In genomic region chr16:29306953-29307597, GRCh38 we compare ENCODE assay signal across 1 cellular context.
TF ChIP-seq lines count a peak whose summit lies in the region.

No MANE protein-coding gene starts in this region.

TF ChIP-seq in HepG2, 621 proteins besides CTCF, POLR2A, EP300 and RAD21:
- TF ChIP-seq SMARCC2 (IDR thresholded peaks at IDR 0.05) (no peak), ZNF275 (CRISPR knock-in tag; IDR thresholded peaks at IDR 0.05; ENCODE audit: borderline replicate concordance) (no peak), ZFP41 (CRISPR knock-in tag; IDR thresholded peaks at IDR 0.05; ENCODE audit: borderline replicate concordance) (no peak), ZNF678 (CRISPR knock-in tag; IDR thresholded peaks at IDR 0.05) (no peak), ZNF563 (CRISPR knock-in tag; IDR thresholded peaks at IDR 0.05) (no peak), SP2 (CRISPR knock-in tag; IDR thresholded peaks at IDR 0.05) (no peak), ZBTB34 (CRISPR knock-in tag; IDR thresholded peaks at IDR 0.05) (no peak), PREB (CRISPR knock-in tag; IDR thresholded peaks at IDR 0.05) (no peak), CBFB (CRISPR knock-in tag; IDR thresholded peaks at IDR 0.05) (no peak), KMT2B (CRISPR knock-in tag; IDR thresholded peaks at IDR 0.05) (no peak), ZNF792 (CRISPR knock-in tag; IDR thresholded peaks at IDR 0.05) (no peak), U2AF1 (optimal IDR thresholded peaks at IDR 0.05; ENCODE audit: low read depth, low read length) (no peak), ZBTB25 (CRISPR knock-in tag; IDR thresholded peaks at IDR 0.05) (no peak), EED (CRISPR knock-in tag; IDR thresholded peaks at IDR 0.05) (0 out of 2 replicates have a peak, but pooled peaks have one; percentile 54), ZBTB38 (CRISPR knock-in tag; IDR thresholded peaks at IDR 0.05) (peak; percentile 26; the same call in 1 of the 2 replicates)
- TF ChIP-seq, protein P1, sequence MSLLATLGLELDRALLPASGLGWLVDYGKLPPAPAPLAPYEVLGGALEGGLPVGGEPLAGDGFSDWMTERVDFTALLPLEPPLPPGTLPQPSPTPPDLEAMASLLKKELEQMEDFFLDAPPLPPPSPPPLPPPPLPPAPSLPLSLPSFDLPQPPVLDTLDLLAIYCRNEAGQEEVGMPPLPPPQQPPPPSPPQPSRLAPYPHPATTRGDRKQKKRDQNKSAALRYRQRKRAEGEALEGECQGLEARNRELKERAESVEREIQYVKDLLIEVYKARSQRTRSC (CRISPR knock-in tag; IDR thresholded peaks at IDR 0.05; ENCODE audit: low read depth): no peak
- TF ChIP-seq, protein P2, sequence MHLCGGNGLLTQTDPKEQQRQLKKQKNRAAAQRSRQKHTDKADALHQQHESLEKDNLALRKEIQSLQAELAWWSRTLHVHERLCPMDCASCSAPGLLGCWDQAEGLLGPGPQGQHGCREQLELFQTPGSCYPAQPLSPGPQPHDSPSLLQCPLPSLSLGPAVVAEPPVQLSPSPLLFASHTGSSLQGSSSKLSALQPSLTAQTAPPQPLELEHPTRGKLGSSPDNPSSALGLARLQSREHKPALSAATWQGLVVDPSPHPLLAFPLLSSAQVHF (CRISPR knock-in tag; IDR thresholded peaks at IDR 0.05): no peak
